Comparison of ENCODE assay signal across 4 cellular contexts in the genomic region with DNA sequence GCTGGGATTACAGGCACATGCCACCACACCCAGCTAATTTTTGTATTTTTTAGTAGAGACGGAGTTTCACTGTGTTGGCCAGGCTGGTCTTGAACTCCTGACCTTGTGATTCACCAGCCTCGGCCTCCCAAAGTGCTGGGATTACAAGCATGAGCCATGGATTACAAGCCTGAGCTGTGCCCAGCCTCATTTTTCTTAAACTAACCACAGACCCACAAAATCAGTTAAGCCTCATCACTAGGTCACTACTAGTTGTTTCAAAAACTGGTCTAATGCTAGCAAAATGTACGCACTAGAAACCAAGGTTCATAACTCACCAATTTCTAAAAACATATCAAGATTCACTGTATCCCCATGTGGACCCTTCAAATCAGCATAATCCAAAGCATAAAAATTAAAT. TPM values are rescaled to one million over a fixed set of nuclear protein-coding genes. Genes with fewer than 3 reads are reported as not detected.
"Had no signal": no experiment of that assay in that cellular context is flagged by ENCODE, and none has a peak within 500 bp of the region (broad histone marks: within the 10 kb centered on the region; RNA-seq: fewer than 3 reads in every experiment).

No MANE protein-coding gene starts in this region.

RNA-seq across cellular contexts. Expression of gene ZNF280A, which starts 28.5 kb away (rescaled TPM):
- total RNA-seq: PC-3, Peyer's patch, Right ventricle myocardium superior had no signal
- polyA plus RNA-seq: SK-N-SH had no signal
